ENCODE assay signal across 15 cellular contexts in genomic region chr16:87851141-87851587, GRCh38. TPM values are rescaled to one million over a fixed set of nuclear protein-coding genes. Genes with fewer than 3 reads are reported as not detected.
DNase-seq lines count a peak whose midpoint lies in the region; ATAC-seq and TF ChIP-seq lines count a peak whose summit lies in the region.
"Had no signal": no experiment of that assay in that cellular context is flagged by ENCODE, and none has a peak within 500 bp of the region (broad histone marks: within the 10 kb centered on the region; RNA-seq: fewer than 3 reads in every experiment).

No MANE protein-coding gene starts in this region.

- H3K36me3 Mint-ChIP-seq in MCF 10A (ENCODE audit: insufficient read depth, unreplicated experiment) = peaks cover 84% of the 10 kb centered on the region
- peaks cover 58 to 59% of the 10 kb centered on the region in 2 donors for H3K36me3 Mint-ChIP-seq in stimulated activated naive B cell treated with anti-CD40 and anti-IgM and Interleukin-4, amounts not matched to agents 10 μg/mL and 1 μg/mL and 100 μg/mL, for 72 hours
- H3K36me3 Mint-ChIP-seq: naive B cell had no signal

- no peaks in the 10 kb centered on the region for H3K27me3 ChIP-seq in breast epithelium
- no peaks in the 10 kb centered on the region for H3K27me3 ChIP-seq in Panc1 (ENCODE audit: control insufficient read depth, insufficient read depth, low read length)
- H3K27me3 ChIP-seq: colonic mucosa, suprapubic skin had no signal

- H3K4me3 ChIP-seq in breast epithelium = no peak overlapping the region
- no peak overlapping the region for H3K4me3 ChIP-seq in Panc1 (ENCODE audit: low read depth in 2 of 2, low read length in 2 of 2)
- H3K4me3 ChIP-seq: colonic mucosa, PC-9, suprapubic skin had no signal

- H3K4me1 ChIP-seq in breast epithelium (peaks cover 5 to 32% of the 10 kb centered on the region in 2 donors), Panc1 (ENCODE audit: control insufficient read depth, insufficient read depth, low read length) (peaks cover 84% of the 10 kb centered on the region)

- BruUV-seq in MCF 10A (replicated peaks; lab: Mats Ljungman, UMichigan) (no TSS peak), Panc1 (replicated peaks; lab: Mats Ljungman, UMichigan) (TSS peak; percentile 39)

- ATAC-seq in Panc1 (no peak), GM18867 (IDR thresholded peaks at IDR 0.05; ENCODE audit: unreplicated experiment) (no peak)
- ATAC-seq in stimulated activated naive B cell treated with anti-CD40 and anti-IgM and Interleukin-4, amounts not matched to agents 10 μg/mL and 1 μg/mL and 100 μg/mL, for 72 hours (replicated peaks) = no peak

- peak overlapping the region; percentile 12 for H3K27ac Mint-ChIP-seq in MCF 10A (ENCODE audit: low read depth, unreplicated experiment)
- H3K27ac Mint-ChIP-seq in stimulated activated naive B cell treated with anti-CD40 and anti-IgM and Interleukin-4, amounts not matched to agents 10 μg/mL and 1 μg/mL and 100 μg/mL, for 72 hours = peak overlapping the region; percentile 37
- H3K27ac Mint-ChIP-seq: CD4-positive, CD25-positive, alpha-beta regulatory T cell had no signal

- H3K36me3 ChIP-seq in breast epithelium (no peaks in the 10 kb centered on the region), Panc1 (ENCODE audit: control insufficient read depth, insufficient read depth, low read length) (peaks cover 4% of the 10 kb centered on the region)
- H3K36me3 ChIP-seq: colonic mucosa, suprapubic skin had no signal

- no peak overlapping the region for H3K27ac ChIP-seq in breast epithelium
- peak overlapping the region; percentile 94 for H3K27ac ChIP-seq in Panc1 (ENCODE audit: low read length)
- H3K27ac ChIP-seq: colonic mucosa, PC-9, suprapubic skin had no signal

- TF ChIP-seq POLR2A in breast epithelium (IDR thresholded peaks at IDR 0.05) = no peak

- no peaks in the 10 kb centered on the region for H3K27me3 Mint-ChIP-seq in MCF 10A (ENCODE audit: insufficient read depth, unreplicated experiment)
- H3K27me3 Mint-ChIP-seq in stimulated activated naive B cell treated with anti-CD40 and anti-IgM and Interleukin-4, amounts not matched to agents 10 μg/mL and 1 μg/mL and 100 μg/mL, for 72 hours = no peaks in the 10 kb centered on the region
- H3K27me3 Mint-ChIP-seq: CD4-positive, CD25-positive, alpha-beta regulatory T cell; naive B cell had no signal

- peaks cover 24% of the 10 kb centered on the region for H3K4me1 Mint-ChIP-seq in MCF 10A (ENCODE audit: insufficient read depth, unreplicated experiment)
- peaks cover 10 to 42% of the 10 kb centered on the region in 2 donors for H3K4me1 Mint-ChIP-seq in stimulated activated naive B cell treated with anti-CD40 and anti-IgM and Interleukin-4, amounts not matched to agents 10 μg/mL and 1 μg/mL and 100 μg/mL, for 72 hours

- in situ Hi-C loops in Panc1 (cut with HindIII; ENCODE audit: low pct_unique_long_range_greater_than_20kb, low sequenced_read_pairs) = no loop called here

- H3K9me3 Mint-ChIP-seq in MCF 10A (ENCODE audit: unreplicated experiment) = no peaks in the 10 kb centered on the region
- no peaks in the 10 kb centered on the region for H3K9me3 Mint-ChIP-seq in stimulated activated naive B cell treated with anti-CD40 and anti-IgM and Interleukin-4, amounts not matched to agents 10 μg/mL and 1 μg/mL and 100 μg/mL, for 72 hours
- H3K9me3 Mint-ChIP-seq: CD4-positive, CD25-positive, alpha-beta regulatory T cell; naive B cell had no signal

- H3K4me3 Mint-ChIP-seq in MCF 10A (ENCODE audit: unreplicated experiment) = peak overlapping the region; percentile 38
- H3K4me3 Mint-ChIP-seq in stimulated activated naive B cell treated with anti-CD40 and anti-IgM and Interleukin-4, amounts not matched to agents 10 μg/mL and 1 μg/mL and 100 μg/mL, for 72 hours = no peak overlapping the region

- DNase-seq in MCF 10A (ENCODE audit: unreplicated experiment) (no peak), breast epithelium (ENCODE audit: low spot score in 2 of 2) (no peak), Panc1 (ENCODE audit: low read depth, low spot score) (no peak), glomerular visceral epithelial cell (ENCODE audit: extremely low spot score) (peak; percentile 12), NCI-H1694 (lab: John Stamatoyannopoulos, UW) (no peak), HPDE6-E6E7 (ENCODE audit: extremely low spot score) (no peak)
- DNase-seq in stimulated activated naive B cell treated with anti-CD40 and anti-IgM and Interleukin-4, amounts not matched to agents 10 μg/mL and 1 μg/mL and 100 μg/mL, for 72 hours = no peak
- DNase-seq: activated CD4-positive, alpha-beta T cell treated with anti-CD3 and anti-CD28 coated beads for 48 hours; CD4-positive, CD25-positive, alpha-beta regulatory T cell; colonic mucosa; naive B cell; PC-9; T-helper 2 cell had no signal

- TF ChIP-seq CTCF in MCF 10A (IDR thresholded peaks at IDR 0.05; ENCODE audit: unreplicated experiment) = no peak
- no peak for TF ChIP-seq CTCF in breast epithelium (IDR thresholded peaks at IDR 0.05)
- TF ChIP-seq CTCF in Panc1 (IDR thresholded peaks at IDR 0.05) = no peak

- POLR2A ChIA-PET in MCF 10A (lab: Yijun Ruan, JAX) (interaction anchor here (1.6 to 14.0 kb wide), 3 partner anchors 15 to 44 kb away, joined by 5 to 220 read pairs (median 23); partner anchors contain the start of gene SLC7A5), Panc1 (lab: Charles Lee) (no interaction called here)

- CTCF ChIA-PET in MCF 10A (lab: Yijun Ruan, JAX) (interaction anchor here (0.9 to 3.8 kb wide), 5 partner anchors 9 to 72 kb away, joined by 3 to 63 read pairs (median 4); no protein-coding TSS in a partner anchor), Panc1 (lab: Charles Lee) (no interaction called here)

- H3K9me3 ChIP-seq in breast epithelium = no peaks in the 10 kb centered on the region
- no peaks in the 10 kb centered on the region for H3K9me3 ChIP-seq in Panc1 (ENCODE audit: control insufficient read depth, insufficient read depth, low read depth, low read length)
- H3K9me3 ChIP-seq: colonic mucosa, suprapubic skin had no signal

- intact Hi-C loops in MCF 10A (cut with micrococcal nuclease) = loop anchor here (5.0 kb wide), 2 partner anchors 44 to 74 kb away; no protein-coding TSS in a partner anchor
- intact Hi-C loops in breast epithelium (cut with DNase I; ENCODE audit: low total_unique reads) = no loop called here
- intact Hi-C loops in Panc1 (cut with micrococcal nuclease; ENCODE audit: unreplicated experiment) = no loop called here

RNA-seq across cellular contexts. Expression of gene SLC7A5, which starts 18.1 kb away (rescaled TPM):
- total RNA-seq in MCF 10A (2022) = 794 and 1,007 TPM in 2 replicates
- 1 to 10 TPM in 2 of 3 donors, under 1 TPM in 1; 0.48 to 7.3 (median 5.9) TPM for total RNA-seq in breast epithelium
- total RNA-seq in Panc1 (2021; ENCODE audit: unreplicated experiment) = 231 TPM
- 265 TPM for polyA plus RNA-seq in Panc1 (2012; ENCODE audit: insufficient read length)

Comparison
In these comparisons a context has a peak if more than half of its experiments do, and no peak if none do; other contexts are left out.
1. RNA of gene SLC7A5, which starts 18.1 kb away (total RNA-seq): 794 to 1,007 TPM in MCF 10A and 231 TPM in Panc1 (single experiment); 0.48 to 7.3 TPM in breast epithelium; every median in the first group is over 10 times any median in the second.